8 cellular contexts compared by ENCODE assay signal in genomic region chr4:112279025-112279881, GRCh38. TPM values are rescaled to one million over a fixed set of nuclear protein-coding genes. Genes with fewer than 3 reads are reported as not detected.
DNase-seq lines count a peak whose midpoint lies in the region; ATAC-seq and TF ChIP-seq lines count a peak whose summit lies in the region.

No MANE protein-coding gene starts in this region.

- intact Hi-C loops in dendritic cell treated with granulocyte-macrophage colony-stimulating factor and Interleukin-4, amounts not matched to agents 40 ng/mL and 50 ng/mL, for 4 days (cut with micrococcal nuclease): no loop called here

- peaks cover 45% of the 10 kb centered on the region for H3K36me3 Mint-ChIP-seq in dendritic cell treated with granulocyte-macrophage colony-stimulating factor and Interleukin-4, amounts not matched to agents 40 ng/mL and 50 ng/mL, for 4 days (ENCODE audit: low read depth)
- H3K36me3 Mint-ChIP-seq in osteocyte (ENCODE audit: unreplicated experiment): peaks cover 17% of the 10 kb centered on the region
- peaks cover 43% of the 10 kb centered on the region for H3K36me3 Mint-ChIP-seq in T-helper 2 cell treated with Interferon-gamma antibody and Interleukin-4, amounts not matched to agents 5 μg/mL and 100 μg/mL, for 36 hours (ENCODE audit: low read depth)

- peak overlapping the region; percentile 54 for H3K4me3 Mint-ChIP-seq in dendritic cell treated with granulocyte-macrophage colony-stimulating factor and Interleukin-4, amounts not matched to agents 40 ng/mL and 50 ng/mL, for 4 days
- H3K4me3 Mint-ChIP-seq in osteocyte (ENCODE audit: unreplicated experiment): no peak overlapping the region
- H3K4me3 Mint-ChIP-seq in T-helper 2 cell treated with Interferon-gamma antibody and Interleukin-4, amounts not matched to agents 5 μg/mL and 100 μg/mL, for 36 hours: no peak overlapping the region

- DNase-seq in EH (ENCODE audit: low read depth) (peak; percentile 3), osteocyte (ENCODE audit: extremely low spot score, unreplicated experiment) (no peak), caudate nucleus (lab: John Stamatoyannopoulos, UW) (no peak)
- no peak for DNase-seq in T-helper 2 cell treated with Interferon-gamma antibody and Interleukin-4, amounts not matched to agents 5 μg/mL and 100 μg/mL, for 36 hours (ENCODE audit: low spot score)
- DNase-seq in stimulated activated CD4-positive, alpha-beta T cell treated with anti-CD3 and anti-CD28 coated beads, Interleukin-2, amount 100 ng/mL, for 24 hours: no peak

- TF ChIP-seq CTCF in osteocyte (IDR thresholded peaks at IDR 0.05): no peak

- no peaks in the 10 kb centered on the region for H3K27me3 Mint-ChIP-seq in dendritic cell treated with granulocyte-macrophage colony-stimulating factor and Interleukin-4, amounts not matched to agents 40 ng/mL and 50 ng/mL, for 4 days
- H3K27me3 Mint-ChIP-seq in osteocyte (ENCODE audit: unreplicated experiment): no peaks in the 10 kb centered on the region
- H3K27me3 Mint-ChIP-seq in T-helper 2 cell treated with Interferon-gamma antibody and Interleukin-4, amounts not matched to agents 5 μg/mL and 100 μg/mL, for 36 hours (ENCODE audit: low read depth): no peaks in the 10 kb centered on the region

- H3K27ac ChIP-seq in caudate nucleus (ENCODE audit: low read depth, low read length): no peak overlapping the region

- ATAC-seq in GM19467 (IDR thresholded peaks at IDR 0.05; ENCODE audit: unreplicated experiment) (peak; percentile 71), HG03439 (IDR thresholded peaks at IDR 0.05; ENCODE audit: unreplicated experiment) (peak; percentile 57)

- H3K4me1 Mint-ChIP-seq in dendritic cell treated with granulocyte-macrophage colony-stimulating factor and Interleukin-4, amounts not matched to agents 40 ng/mL and 50 ng/mL, for 4 days (ENCODE audit: low read depth): peaks cover 55% of the 10 kb centered on the region
- peaks cover 8% of the 10 kb centered on the region for H3K4me1 Mint-ChIP-seq in osteocyte (ENCODE audit: unreplicated experiment)
- H3K4me1 Mint-ChIP-seq in T-helper 2 cell treated with Interferon-gamma antibody and Interleukin-4, amounts not matched to agents 5 μg/mL and 100 μg/mL, for 36 hours (ENCODE audit: low read depth): peaks cover 17% of the 10 kb centered on the region

- H3K27ac Mint-ChIP-seq in dendritic cell treated with granulocyte-macrophage colony-stimulating factor and Interleukin-4, amounts not matched to agents 40 ng/mL and 50 ng/mL, for 4 days: peak overlapping the region; percentile 60
- no peak overlapping the region for H3K27ac Mint-ChIP-seq in osteocyte (ENCODE audit: unreplicated experiment)
- H3K27ac Mint-ChIP-seq in T-helper 2 cell treated with Interferon-gamma antibody and Interleukin-4, amounts not matched to agents 5 μg/mL and 100 μg/mL, for 36 hours: no peak overlapping the region

- no peaks in the 10 kb centered on the region for H3K9me3 Mint-ChIP-seq in dendritic cell treated with granulocyte-macrophage colony-stimulating factor and Interleukin-4, amounts not matched to agents 40 ng/mL and 50 ng/mL, for 4 days
- no peaks in the 10 kb centered on the region for H3K9me3 Mint-ChIP-seq in osteocyte (ENCODE audit: unreplicated experiment)
- H3K9me3 Mint-ChIP-seq in T-helper 2 cell treated with Interferon-gamma antibody and Interleukin-4, amounts not matched to agents 5 μg/mL and 100 μg/mL, for 36 hours: peaks cover 9% of the 10 kb centered on the region

RNA-seq across cellular contexts. Expression of gene TIFA, which starts 6.5 kb away (rescaled TPM):
- total RNA-seq in osteocyte: 3.5 and 4.0 TPM in 2 replicates

RNA-seq across cellular contexts. Expression of gene ALPK1, which starts 17.9 kb away (rescaled TPM):
- 8.3 and 9.1 TPM in 2 replicates for total RNA-seq in osteocyte

RNA-seq across cellular contexts. Expression of gene AP1AR, which starts 47.7 kb away (rescaled TPM):
- 13.4 and 14.8 TPM in 2 replicates for total RNA-seq in osteocyte
